9 cellular contexts compared by ENCODE assay signal in genomic region chr4:78613522-78614311, GRCh38.
DNase-seq lines count a peak whose midpoint lies in the region; ATAC-seq and TF ChIP-seq lines count a peak whose summit lies in the region.
"Had no signal": no experiment of that assay in that cellular context is flagged by ENCODE, and none has a peak within 500 bp of the region (broad histone marks: within the 10 kb centered on the region; RNA-seq: fewer than 3 reads in every experiment).

No MANE protein-coding gene starts in this region.

- no peak overlapping the region for H3K23ac ChIP-seq in mesendoderm (ENCODE audit: low read length)

- H4K5ac ChIP-seq in mesendoderm (ENCODE audit: low read length) = no peak overlapping the region

- no peaks in the 10 kb centered on the region for H3K9me3 ChIP-seq in upper lobe of right lung
- H3K9me3 ChIP-seq: gastrocnemius medialis had no signal

- no peak for TF ChIP-seq CTCF in upper lobe of right lung (IDR thresholded peaks at IDR 0.05)

- H2BK15ac ChIP-seq in mesendoderm (replicated peaks; ENCODE audit: low read depth) = no peak overlapping the region

- H3K18ac ChIP-seq in mesendoderm (ENCODE audit: low read length) = no peak overlapping the region

- no peaks in the 10 kb centered on the region for H3K79me2 ChIP-seq in mesendoderm (ENCODE audit: control insufficient read depth, insufficient read depth, low read length)

- H3K4me1 ChIP-seq in upper lobe of right lung (no peaks in the 10 kb centered on the region), mesendoderm (ENCODE audit: control insufficient read depth, low read depth, low read length) (no peaks in the 10 kb centered on the region)
- H3K4me1 ChIP-seq: gastrocnemius medialis had no signal

- no peaks in the 10 kb centered on the region for H3K36me3 ChIP-seq in upper lobe of right lung
- no peaks in the 10 kb centered on the region for H3K36me3 ChIP-seq in mesendoderm (ENCODE audit: control insufficient read depth, insufficient read depth, low read length)
- H3K36me3 ChIP-seq: gastrocnemius medialis had no signal

- H3K4me2 ChIP-seq in mesendoderm (ENCODE audit: low read length) = no peak overlapping the region

- no peak overlapping the region for H3K9ac ChIP-seq in mesendoderm (ENCODE audit: low read length)

- H2BK5ac ChIP-seq in mesendoderm (ENCODE audit: low read length) = no peak overlapping the region

- H3K4me3 ChIP-seq in upper lobe of right lung (no peak overlapping the region), mesendoderm (ENCODE audit: low read length) (no peak overlapping the region)
- H3K4me3 ChIP-seq: gastrocnemius medialis had no signal

- H3K27ac ChIP-seq in upper lobe of right lung = no peak overlapping the region
- no peak overlapping the region for H3K27ac ChIP-seq in mesendoderm (ENCODE audit: low read depth, low read length)
- H3K27ac ChIP-seq: gastrocnemius medialis had no signal

- H3K4ac ChIP-seq in mesendoderm (ENCODE audit: low read depth, low read length) = no peak overlapping the region

- H3K27me3 ChIP-seq in upper lobe of right lung = no peaks in the 10 kb centered on the region
- H3K27me3 ChIP-seq in mesendoderm (ENCODE audit: insufficient read depth, low read length, poor library complexity) = no peaks in the 10 kb centered on the region
- H3K27me3 ChIP-seq: gastrocnemius medialis had no signal

- H3K79me1 ChIP-seq in mesendoderm (ENCODE audit: low read length) = no peaks in the 10 kb centered on the region

- intact Hi-C loops in Right ventricle myocardium superior (cut with DNase I) (loop anchor here (5.0 kb wide), 1 partner anchor 164 kb away; the partner anchor contains the start of gene BMP2K), cardiac septum (cut with DNase I) (loop anchor here (2.0 to 5.0 kb wide), 2 partner anchors 21 to 164 kb away; partner anchors contain the start of gene BMP2K), upper lobe of right lung (cut with DNase I) (loop anchor here (5.0 kb wide), 1 partner anchor 254 kb away; no protein-coding TSS in a partner anchor)

- DNase-seq in Right ventricle myocardium superior (no peak), cardiac septum (ENCODE audit: low spot score) (no peak), RPMI8226 (peak; percentile 25), upper lobe of right lung (no peak), GOT3 (lab: John Stamatoyannopoulos, UW) (no peak), NK-92 (lab: John Stamatoyannopoulos, UW; ENCODE audit: unreplicated experiment) (no peak), mesendoderm (no peak)
- DNase-seq: gastrocnemius medialis had no signal

- ATAC-seq in Right ventricle myocardium superior (ENCODE audit: poor library complexity) (peak; percentile 86), HG02938 (IDR thresholded peaks at IDR 0.05; ENCODE audit: unreplicated experiment) (peak; percentile 77), upper lobe of right lung (peak; percentile 31)
- ATAC-seq: gastrocnemius medialis had no signal

- WGBS in mesendoderm (ENCODE audit: extremely low coverage, insufficient coverage, low lambda C conversion rate) = no CpG with 5 or more reads among the region's 7 CpGs

- no peak overlapping the region for H2BK120ac ChIP-seq in mesendoderm (ENCODE audit: low read depth, low read length)

- no peak overlapping the region for H3K56ac ChIP-seq in mesendoderm (ENCODE audit: low read length)

- no peak overlapping the region for H2AK5ac ChIP-seq in mesendoderm (ENCODE audit: low read length)

- H4K8ac ChIP-seq in mesendoderm (ENCODE audit: low read depth, low read length) = no peak overlapping the region

Comparison
In these comparisons a context has a peak if more than half of its experiments do, and no peak if none do; other contexts are left out.
1. ATAC-seq: peak in every context shown above with its lines; median percentile 86 in Right ventricle myocardium superior; 77 in HG02938; 31 in upper lobe of right lung.